8 cellular contexts compared by ENCODE assay signal in the genomic region with DNA sequence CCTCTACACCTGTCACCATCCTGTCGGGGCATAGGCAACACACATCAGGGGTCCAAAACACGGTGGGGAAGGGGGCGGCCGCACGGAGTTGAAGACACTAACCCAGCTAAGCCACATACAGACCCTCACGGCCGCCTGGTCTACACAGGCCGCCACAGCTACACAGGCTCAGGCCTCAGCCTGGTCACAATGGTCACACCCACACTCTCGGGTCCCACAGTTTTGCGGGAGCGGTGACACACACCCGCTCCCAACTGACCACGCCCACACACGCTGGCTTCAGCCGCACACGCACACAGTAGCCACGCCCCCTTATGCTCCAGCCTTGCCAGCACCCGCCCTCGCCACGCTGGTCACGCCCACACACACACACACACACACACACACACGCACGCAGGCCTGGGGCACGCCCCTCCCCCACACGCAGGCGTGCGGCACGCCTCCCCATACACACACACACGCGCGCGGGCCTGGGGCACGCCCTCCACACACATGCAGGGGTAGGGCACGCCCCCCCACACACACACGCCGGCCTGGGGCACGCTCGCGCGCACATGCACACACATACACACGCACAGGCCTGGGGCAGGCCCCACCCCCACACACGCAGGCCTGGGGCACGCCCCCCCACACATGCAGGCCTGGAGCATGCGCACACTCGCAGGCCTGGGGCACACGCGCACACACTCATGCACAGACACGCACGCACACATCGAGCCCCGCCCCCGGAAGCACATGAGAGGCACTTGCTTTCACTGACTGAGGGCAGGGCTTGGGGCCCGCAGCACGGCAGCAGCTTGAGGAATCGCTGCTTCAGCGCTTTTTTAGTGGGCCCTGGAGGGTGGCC. TPM values are rescaled to one million over a fixed set of nuclear protein-coding genes. Genes with fewer than 3 reads are reported as not detected.
DNase-seq lines count a peak whose midpoint lies in the region; ATAC-seq and TF ChIP-seq lines count a peak whose summit lies in the region.

No MANE protein-coding gene starts in this region.

- no peaks in the 10 kb centered on the region for H3K36me3 ChIP-seq in suprapubic skin

- TF ChIP-seq CTCF in foreskin keratinocyte (conservative IDR thresholded peaks at IDR 0.05) (no peak), suprapubic skin (IDR thresholded peaks at IDR 0.05) (no peak)

- no peaks in the 10 kb centered on the region for H3K9me3 ChIP-seq in suprapubic skin

- no peak for TF ChIP-seq EP300 in suprapubic skin (IDR thresholded peaks at IDR 0.05)

- peaks cover 3% of the 10 kb centered on the region for H3K4me1 ChIP-seq in foreskin keratinocyte
- H3K4me1 ChIP-seq in suprapubic skin: peaks cover 35% of the 10 kb centered on the region

- WGBS in suprapubic skin: 4% methylated on average over 15 of the region's 56 CpGs

- peak overlapping the region; percentile 57 for H3K4me3 ChIP-seq in suprapubic skin

- in situ Hi-C loops in KBM-7 (cut with MboI; ENCODE audit: low pct_unique_long_range_greater_than_20kb, low sequenced_read_pairs): no loop called here

- peak; percentile 78 for DNase-seq in DMS153 (lab: John Stamatoyannopoulos, UW)
- peak; percentile 87 for DNase-seq in KBM-7
- DNase-seq in SHP77 (lab: John Stamatoyannopoulos, UW): peak; percentile 78 to 81
- peak; percentile 90 for DNase-seq in activated gamma-delta T cell treated with Interleukin-2 at 50 U/mL for 16 hours
- DNase-seq in foreskin keratinocyte: peak; percentile 66 to 79
- peak in 48 of 56 donors; percentile 23 to 94 (median 62) for DNase-seq in nucleus accumbens (lab: John Stamatoyannopoulos, UW)
- DNase-seq in suprapubic skin (ENCODE audit: low spot score in 2 of 2): peak; percentile 95 to 96

- H3K27ac ChIP-seq in foreskin keratinocyte (no peak overlapping the region), suprapubic skin (peak overlapping the region; percentile 72)

- peak; percentile 58 for ATAC-seq in GM21619 (IDR thresholded peaks at IDR 0.05; ENCODE audit: unreplicated experiment)
- ATAC-seq in foreskin keratinocyte: peak; percentile 77

- no peak for TF ChIP-seq POLR2A in suprapubic skin (IDR thresholded peaks at IDR 0.05)

- H3K27me3 ChIP-seq in foreskin keratinocyte (no peaks in the 10 kb centered on the region), suprapubic skin (no peaks in the 10 kb centered on the region)

RNA-seq across cellular contexts. Expression of gene OGA, which starts 12.3 kb away (rescaled TPM):
- total RNA-seq in foreskin keratinocyte (56.9 and 70.1 TPM in 2 replicates), suprapubic skin (100 to 1,000 TPM in 3 of 4 donors, 10 to 100 TPM in 1; 90.2 to 423 (median 131) TPM)
- polyA plus RNA-seq in foreskin keratinocyte: 18.7 and 20.3 TPM in 2 replicates

RNA-seq across cellular contexts. Expression of gene KCNIP2, which starts 13.1 kb away (rescaled TPM):
- total RNA-seq in foreskin keratinocyte: 0.42 and 0.44 TPM in 2 replicates
- polyA plus RNA-seq in foreskin keratinocyte: 0.37 and 0.45 TPM in 2 replicates
- total RNA-seq in suprapubic skin: 10 to 100 TPM in 1 of 4 donors, 1 to 10 TPM in 3; 1.3 to 20.3 (median 4.8) TPM

RNA-seq across cellular contexts. Expression of gene NPM3, which starts 47.3 kb away (rescaled TPM):
- total RNA-seq in foreskin keratinocyte: 126 and 136 TPM in 2 replicates
- 185 and 194 TPM in 2 replicates for polyA plus RNA-seq in foreskin keratinocyte
- total RNA-seq in suprapubic skin: 10 to 100 TPM; 13.3 to 60.5 (median 31.1) TPM

RNA-seq across cellular contexts. Expression of gene FGF8, which starts 54.6 kb away (rescaled TPM):
- not detected in 2 replicates for total RNA-seq in foreskin keratinocyte
- polyA plus RNA-seq in foreskin keratinocyte: not detected in 2 replicates
- total RNA-seq in suprapubic skin: not detected
